ENCODE assay signal across 1 cellular context in genomic region chrX:23372220-23372902, GRCh38.
TF ChIP-seq lines count a peak whose summit lies in the region.

No MANE protein-coding gene starts in this region.

TF ChIP-seq in SK-N-SH treated with all-trans-retinoic acid at 6 μM for 48 hours, 23 proteins besides CTCF, POLR2A, EP300 and RAD21 (continued from another document):
- TF ChIP-seq CREB5 (CRISPR knock-in tag; IDR thresholded peaks at IDR 0.05; ENCODE audit: low read depth), result no peak
- TF ChIP-seq TOX (CRISPR knock-in tag; IDR thresholded peaks at IDR 0.05; ENCODE audit: borderline replicate concordance), result no peak
- TF ChIP-seq ZFP30 (CRISPR knock-in tag; IDR thresholded peaks at IDR 0.05), result no peak
- no peak for TF ChIP-seq SNAI2 (CRISPR knock-in tag; IDR thresholded peaks at IDR 0.05)
TF ChIP-seq in SK-N-SH treated with all-trans-retinoic acid at 6 μM for 48 hours: peak in this region for 0.
